Comparison of ENCODE assay signal across 3 cellular contexts in genomic region chr1:58250587-58250948, GRCh38.
TF ChIP-seq lines count a peak whose summit lies in the region.

No MANE protein-coding gene starts in this region.

TF ChIP-seq in HepG2, 621 proteins besides CTCF, POLR2A, EP300 and RAD21:
- TF ChIP-seq CEBPG (CRISPR knock-in tag; IDR thresholded peaks at IDR 0.05) (0 out of 2 replicates have a peak, but pooled peaks have one; percentile 14), GZF1 (CRISPR knock-in tag; IDR thresholded peaks at IDR 0.05) (peak; percentile 90; the same call in 1 of the 2 replicates), ZNF609 (CRISPR knock-in tag; IDR thresholded peaks at IDR 0.05; ENCODE audit: borderline replicate concordance) (no peak)

TF ChIP-seq in H1, 55 proteins besides CTCF, POLR2A, EP300 and RAD21:
- TF ChIP-seq CHD7 (IDR thresholded peaks at IDR 0.05; ENCODE audit: insufficient replicate concordance, low read length) (no peak), MAX (IDR thresholded peaks at IDR 0.05) (0 out of 2 replicates have a peak, but pooled peaks have one; percentile 11)

TF ChIP-seq in neural cell, 6 proteins besides CTCF, POLR2A, EP300 and RAD21:
- no peak for TF ChIP-seq SMC3 (conservative IDR thresholded peaks at IDR 0.05; ENCODE audit: poor library complexity)
- TF ChIP-seq TAF1 (IDR thresholded peaks at IDR 0.05; ENCODE audit: low read depth) = no peak
- no peak for TF ChIP-seq EZH2 (IDR thresholded peaks at IDR 0.05; ENCODE audit: borderline replicate concordance, insufficient read depth, low read length, poor library complexity, severe bottlenecking)
- no peak for TF ChIP-seq POLR2AphosphoS5 (IDR thresholded peaks at IDR 0.05)
- no peak for TF ChIP-seq REST (IDR thresholded peaks at IDR 0.05; ENCODE audit: borderline replicate concordance)
- no peak for TF ChIP-seq MXI1 (conservative IDR thresholded peaks at IDR 0.05; ENCODE audit: poor library complexity, severe bottlenecking)
